In genomic region chr11:101880208-101880607, GRCh38 we compare ENCODE assay signal across 9 cellular contexts. TPM values are rescaled to one million over a fixed set of nuclear protein-coding genes. Genes with fewer than 3 reads are reported as not detected.
DNase-seq lines count a peak whose midpoint lies in the region; ATAC-seq and TF ChIP-seq lines count a peak whose summit lies in the region.
"Had no signal": no experiment of that assay in that cellular context is flagged by ENCODE, and none has a peak within 500 bp of the region (broad histone marks: within the 10 kb centered on the region; RNA-seq: fewer than 3 reads in every experiment).

No MANE protein-coding gene starts in this region.

- no peaks in the 10 kb centered on the region for H4K20me1 ChIP-seq in SK-N-SH (ENCODE audit: insufficient read depth)

- H3K4me1 Mint-ChIP-seq in Calu3 (ENCODE audit: low read depth, unreplicated experiment), result peaks cover 14% of the 10 kb centered on the region

- no peaks in the 10 kb centered on the region for H3F3A ChIP-seq in SK-N-SH (replicated peaks; ENCODE audit: insufficient read depth)

- H2AFZ ChIP-seq in SK-N-SH (ENCODE audit: low read depth), result peak overlapping the region; percentile 63; the same call in 1 of the 2 replicates

- H3K27me3 ChIP-seq in SK-N-SH (ENCODE audit: insufficient read depth), result no peaks in the 10 kb centered on the region

- no peaks in the 10 kb centered on the region for H3K36me3 Mint-ChIP-seq in Calu3 (ENCODE audit: insufficient read depth, unreplicated experiment)
- H3K36me3 Mint-ChIP-seq: activated naive CD8-positive, alpha-beta T cell had no signal

- peak; percentile 28 for TF ChIP-seq RAD21 in SK-N-SH (IDR thresholded peaks at IDR 0.05; ENCODE audit: low read length)

- no peaks in the 10 kb centered on the region for H3K36me3 ChIP-seq in SK-N-SH (replicated peaks in 1 of 2; ENCODE audit: control insufficient read depth in 1 of 2, insufficient read depth in 2 of 2, low read length in 1 of 2)

- ATAC-seq in HG03159 (IDR thresholded peaks at IDR 0.05; ENCODE audit: unreplicated experiment) (peak; percentile 65), GM21423 (IDR thresholded peaks at IDR 0.05; ENCODE audit: unreplicated experiment) (no peak), GM21528 (IDR thresholded peaks at IDR 0.05; ENCODE audit: low FRiP score, unreplicated experiment) (no peak)

- no peak overlapping the region for H3K9ac ChIP-seq in SK-N-SH

- TF ChIP-seq CTCF in Calu3 (IDR thresholded peaks at IDR 0.05; ENCODE audit: unreplicated experiment) (peak; percentile 23), SK-N-SH (IDR thresholded peaks at IDR 0.05) (peak; percentile 67)

- CTCF ChIA-PET in Calu3 (lab: Charles Lee) (interaction anchor here (0.9 to 1.3 kb wide), 4 partner anchors 14 to 127 kb away, joined by 3 to 5 read pairs (median 4); no protein-coding TSS in a partner anchor), SK-N-SH (lab: Yijun Ruan, JAX) (interaction anchor here (1.0 to 4.5 kb wide), 7 partner anchors 14 to 128 kb away, joined by 3 to 32 read pairs (median 4); no protein-coding TSS in a partner anchor)

- peak; percentile 28 for DNase-seq in Calu3
- peak; percentile 8 for DNase-seq in SK-N-SH
- DNase-seq in iris pigment epithelial cell (ENCODE audit: low read depth), result peak; percentile 81
- DNase-seq in NCI-H1048 (lab: John Stamatoyannopoulos, UW), result no peak
- DNase-seq in cortex of kidney (lab: John Stamatoyannopoulos, UW), result no peak

- POLR2A ChIA-PET in SK-N-SH (lab: Yijun Ruan, JAX), result no interaction called here

- no peak overlapping the region for H3K27ac Mint-ChIP-seq in Calu3 (ENCODE audit: unreplicated experiment)
- H3K27ac Mint-ChIP-seq: activated naive CD8-positive, alpha-beta T cell had no signal

- H3K27me3 Mint-ChIP-seq in Calu3 (ENCODE audit: unreplicated experiment), result no peaks in the 10 kb centered on the region

- no peaks in the 10 kb centered on the region for H3K9me3 ChIP-seq in SK-N-SH

- no peak for TF ChIP-seq EP300 in SK-N-SH (IDR thresholded peaks at IDR 0.05; ENCODE audit: borderline replicate concordance in 1 of 2, low read depth in 1 of 2, low read length in 1 of 2)

- H3K4me3 ChIP-seq in SK-N-SH (ENCODE audit: low read depth in 2 of 2, low read length in 1 of 2), result no peak overlapping the region

- no peaks in the 10 kb centered on the region for H3K9me3 Mint-ChIP-seq in Calu3 (ENCODE audit: low read depth, unreplicated experiment)

- intact Hi-C loops in Calu3 (cut with micrococcal nuclease; ENCODE audit: unreplicated experiment), result loop anchor here (1.0 kb wide), 1 partner anchor 18 kb away; no protein-coding TSS in a partner anchor

- no peaks in the 10 kb centered on the region for H3K79me2 ChIP-seq in SK-N-SH (ENCODE audit: insufficient read depth)

- 15% methylated on average over 4 of the region's 4 CpGs for WGBS in SK-N-SH (ENCODE audit: low lambda C conversion rate)

- H3K4me1 ChIP-seq in SK-N-SH (ENCODE audit: control insufficient read depth in 1 of 2, insufficient read depth in 2 of 2, low read depth in 1 of 2, low read length in 1 of 2), result no peaks in the 10 kb centered on the region

- no peak overlapping the region for H3K4me3 Mint-ChIP-seq in Calu3 (ENCODE audit: low read depth, unreplicated experiment)
- H3K4me3 Mint-ChIP-seq: activated naive CD8-positive, alpha-beta T cell had no signal

- no peak overlapping the region for H3K27ac ChIP-seq in SK-N-SH (ENCODE audit: low read depth in 2 of 2, low read length in 1 of 2)

- no peak overlapping the region for H3K4me2 ChIP-seq in SK-N-SH

- H3K9me2 ChIP-seq in SK-N-SH, result no peaks in the 10 kb centered on the region

- no TSS peak for BruUV-seq in Calu3 (replicated peaks; lab: Mats Ljungman, UMichigan)

TF ChIP-seq in SK-N-SH, 30 proteins besides CTCF, POLR2A, EP300 and RAD21:
- TF ChIP-seq RCOR1 (IDR thresholded peaks at IDR 0.05; ENCODE audit: low read length) (no peak), YY1 (IDR thresholded peaks at IDR 0.05; ENCODE audit: low read depth) (peak; percentile 74; the same call in 1 of the 2 replicates), SIN3A (IDR thresholded peaks at IDR 0.05; ENCODE audit: borderline replicate concordance, low read depth, low read length) (no peak), SMC3 (IDR thresholded peaks at IDR 0.05; ENCODE audit: low read depth, low read length) (0 out of 2 replicates have a peak, but pooled peaks have one; percentile 18)

RNA-seq across cellular contexts. Expression of gene CEP126, which starts 34.6 kb away (rescaled TPM):
- 3.1 and 3.8 TPM in 2 replicates for total RNA-seq in Calu3 (2022)
- polyA plus RNA-seq in SK-N-SH (2012; rRNA removed), result 1.4 and 2.1 TPM in 2 replicates
- polyA plus RNA-seq in SK-N-SH (2012; cell fraction: cytosol; rRNA removed), result 1.6 and 1.7 TPM in 2 replicates
- 2.3 and 5.3 TPM in 2 replicates for polyA plus RNA-seq in SK-N-SH (2012; cell fraction: nucleus; rRNA removed)

RNA-seq across cellular contexts. Expression of gene ANGPTL5, which starts 36.1 kb away (rescaled TPM):
- total RNA-seq in Calu3 (2022), result not detected in 2 replicates
- polyA plus RNA-seq in SK-N-SH (2012; rRNA removed), result not detected in 2 replicates
- not detected in 2 replicates for polyA plus RNA-seq in SK-N-SH (2012; cell fraction: cytosol; rRNA removed)
- not detected in 2 replicates for polyA plus RNA-seq in SK-N-SH (2012; cell fraction: nucleus; rRNA removed)

Comparison
In these comparisons a context has a peak if more than half of its experiments do, and no peak if none do; other contexts are left out.
1. DNase-seq: peak in Calu3 (single experiment), SK-N-SH (single experiment) and iris pigment epithelial cell (single experiment); none in NCI-H1048 (single experiment) and cortex of kidney (single experiment).